Comparison of ENCODE assay signal across 2 cellular contexts in the genomic region with DNA sequence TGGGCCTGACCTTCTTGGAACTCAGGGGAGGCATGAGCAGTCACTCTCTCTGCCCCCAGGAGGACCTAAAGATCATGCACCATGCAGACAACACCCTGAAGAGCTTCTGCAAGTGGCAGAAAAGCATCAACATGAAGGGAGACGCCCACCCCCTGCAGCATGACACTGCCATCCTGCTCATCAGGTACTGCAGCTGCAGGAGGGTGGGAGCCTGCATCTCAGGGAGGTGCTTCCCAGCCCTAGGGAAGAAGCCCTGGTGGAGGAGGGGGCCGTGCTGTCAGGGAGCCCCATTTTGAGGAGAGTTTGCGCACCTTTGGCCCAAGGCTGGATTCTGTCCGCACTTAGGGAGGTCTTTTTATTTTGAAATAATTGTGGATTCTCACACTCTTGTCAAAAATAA. TPM values are rescaled to one million over a fixed set of nuclear protein-coding genes. Genes with fewer than 3 reads are reported as not detected.
"Had no signal": no experiment of that assay in that cellular context is flagged by ENCODE, and none has a peak within 500 bp of the region (broad histone marks: within the 10 kb centered on the region; RNA-seq: fewer than 3 reads in every experiment).

No MANE protein-coding gene starts in this region.

RNA-seq across cellular contexts. Expression of gene SAXO2, which starts 42.1 kb away (rescaled TPM):
- total RNA-seq: activated T-helper 17 cell treated with anti-CD3 and anti-CD28 coated beads, Interleukin-2, amount 50 U/mL, for 72 hours; glomerular endothelial cell had no signal
